1 cellular context compared by ENCODE assay signal in the genomic region with DNA sequence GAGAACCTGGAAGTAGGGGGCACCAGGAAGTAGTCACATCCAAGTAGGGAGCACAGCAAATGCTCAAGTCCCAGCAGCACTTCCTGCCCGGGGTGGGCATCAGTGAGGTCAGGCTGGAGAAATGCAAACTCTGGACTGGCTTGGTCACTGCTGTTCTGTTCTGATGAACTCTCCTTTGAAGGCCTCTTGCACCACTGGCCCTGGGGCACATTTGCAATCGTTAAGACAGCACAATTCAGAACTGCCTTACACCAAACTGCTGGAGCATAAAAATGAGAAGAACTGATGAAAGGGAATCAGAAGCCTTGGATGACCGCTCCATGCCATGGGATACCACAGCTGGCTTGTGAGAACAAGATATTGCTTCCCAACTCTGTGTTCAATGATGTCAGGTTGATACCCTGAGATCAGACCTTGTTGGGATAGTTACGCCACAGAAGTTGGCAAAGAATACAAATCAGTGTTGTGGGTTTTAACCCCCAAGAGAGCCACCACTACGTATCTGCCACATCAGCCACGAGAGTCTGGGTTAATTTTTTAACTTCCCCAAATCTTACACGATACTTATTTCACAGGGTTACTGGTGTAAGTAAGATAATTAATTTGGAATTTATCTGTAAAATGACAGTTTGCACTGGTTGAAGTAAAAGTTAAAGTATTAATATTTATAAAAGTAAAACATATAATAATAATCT.
TF ChIP-seq lines count a peak whose summit lies in the region.

No MANE protein-coding gene starts in this region.

TF ChIP-seq in GM12878, 131 proteins besides CTCF, POLR2A, EP300 and RAD21:
- TF ChIP-seq BCL11A (IDR thresholded peaks at IDR 0.05; ENCODE audit: low read depth, low read length) (no peak), DPF2 (IDR thresholded peaks at IDR 0.05) (no peak), HDAC6 (IDR thresholded peaks at IDR 0.05; ENCODE audit: unreplicated experiment) (no peak), NFYA (IDR thresholded peaks at IDR 0.05; ENCODE audit: borderline replicate concordance, low read depth, low read length) (no peak), MTA2 (IDR thresholded peaks at IDR 0.05; ENCODE audit: low read depth) (no peak), HDGF (IDR thresholded peaks at IDR 0.05) (no peak), NR2C1 (IDR thresholded peaks at IDR 0.05) (no peak), ZNF622 (IDR thresholded peaks at IDR 0.05) (no peak), CBX5 (IDR thresholded peaks at IDR 0.05; ENCODE audit: low read depth) (no peak), IRF4 (IDR thresholded peaks at IDR 0.05; ENCODE audit: low read depth, low read length) (no peak), ZNF217 (IDR thresholded peaks at IDR 0.05) (no peak), HDAC2 (IDR thresholded peaks at IDR 0.05) (no peak), SUPT20H (IDR thresholded peaks at IDR 0.05; ENCODE audit: borderline replicate concordance, control insufficient read depth, low read depth, low read length) (no peak), ZNF274 (IDR thresholded peaks at IDR 0.05; ENCODE audit: insufficient read depth, insufficient read length) (no peak)
- TF ChIP-seq, protein P1, sequence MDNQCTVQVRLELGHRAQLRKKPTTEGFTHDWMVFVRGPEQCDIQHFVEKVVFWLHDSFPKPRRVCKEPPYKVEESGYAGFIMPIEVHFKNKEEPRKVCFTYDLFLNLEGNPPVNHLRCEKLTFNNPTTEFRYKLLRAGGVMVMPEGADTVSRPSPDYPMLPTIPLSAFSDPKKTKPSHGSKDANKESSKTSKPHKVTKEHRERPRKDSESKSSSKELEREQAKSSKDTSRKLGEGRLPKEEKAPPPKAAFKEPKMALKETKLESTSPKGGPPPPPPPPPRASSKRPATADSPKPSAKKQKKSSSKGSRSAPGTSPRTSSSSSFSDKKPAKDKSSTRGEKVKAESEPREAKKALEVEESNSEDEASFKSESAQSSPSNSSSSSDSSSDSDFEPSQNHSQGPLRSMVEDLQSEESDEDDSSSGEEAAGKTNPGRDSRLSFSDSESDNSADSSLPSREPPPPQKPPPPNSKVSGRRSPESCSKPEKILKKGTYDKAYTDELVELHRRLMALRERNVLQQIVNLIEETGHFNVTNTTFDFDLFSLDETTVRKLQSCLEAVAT (IDR thresholded peaks at IDR 0.05) = no peak
- TF ChIP-seq, protein P2, sequence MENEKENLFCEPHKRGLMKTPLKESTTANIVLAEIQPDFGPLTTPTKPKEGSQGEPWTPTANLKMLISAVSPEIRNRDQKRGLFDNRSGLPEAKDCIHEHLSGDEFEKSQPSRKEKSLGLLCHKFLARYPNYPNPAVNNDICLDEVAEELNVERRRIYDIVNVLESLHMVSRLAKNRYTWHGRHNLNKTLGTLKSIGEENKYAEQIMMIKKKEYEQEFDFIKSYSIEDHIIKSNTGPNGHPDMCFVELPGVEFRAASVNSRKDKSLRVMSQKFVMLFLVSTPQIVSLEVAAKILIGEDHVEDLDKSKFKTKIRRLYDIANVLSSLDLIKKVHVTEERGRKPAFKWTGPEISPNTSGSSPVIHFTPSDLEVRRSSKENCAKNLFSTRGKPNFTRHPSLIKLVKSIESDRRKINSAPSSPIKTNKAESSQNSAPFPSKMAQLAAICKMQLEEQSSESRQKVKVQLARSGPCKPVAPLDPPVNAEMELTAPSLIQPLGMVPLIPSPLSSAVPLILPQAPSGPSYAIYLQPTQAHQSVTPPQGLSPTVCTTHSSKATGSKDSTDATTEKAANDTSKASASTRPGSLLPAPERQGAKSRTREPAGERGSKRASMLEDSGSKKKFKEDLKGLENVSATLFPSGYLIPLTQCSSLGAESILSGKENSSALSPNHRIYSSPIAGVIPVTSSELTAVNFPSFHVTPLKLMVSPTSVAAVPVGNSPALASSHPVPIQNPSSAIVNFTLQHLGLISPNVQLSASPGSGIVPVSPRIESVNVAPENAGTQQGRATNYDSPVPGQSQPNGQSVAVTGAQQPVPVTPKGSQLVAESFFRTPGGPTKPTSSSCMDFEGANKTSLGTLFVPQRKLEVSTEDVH (IDR thresholded peaks at IDR 0.05; ENCODE audit: low read depth, partially characterized antibody) = no peak
TF ChIP-seq in GM12878: peak in this region for 0.
